ENCODE assay signal across 1 cellular context in genomic region chr10:43842496-43842895, GRCh38.
TF ChIP-seq lines count a peak whose summit lies in the region.

No MANE protein-coding gene starts in this region.

TF ChIP-seq in IMR-90, 13 proteins besides CTCF, POLR2A, EP300 and RAD21:
- no peak for TF ChIP-seq RCOR1 (IDR thresholded peaks at IDR 0.05; ENCODE audit: insufficient replicate concordance, low read length)
- no peak for TF ChIP-seq SMC3 (IDR thresholded peaks at IDR 0.05; ENCODE audit: low read depth, low read length)
- no peak for TF ChIP-seq NFE2L2 (IDR thresholded peaks at IDR 0.05; ENCODE audit: low read depth, low read length)
- no peak for TF ChIP-seq RFX5 (IDR thresholded peaks at IDR 0.05; ENCODE audit: low read depth, low read length)
- TF ChIP-seq MAFK (IDR thresholded peaks at IDR 0.05; ENCODE audit: low read depth, low read length) = no peak
- no peak for TF ChIP-seq CHD1 (IDR thresholded peaks at IDR 0.05; ENCODE audit: low read depth, low read length)
- TF ChIP-seq MXI1 (IDR thresholded peaks at IDR 0.05; ENCODE audit: borderline replicate concordance, low read depth, low read length) = no peak
- TF ChIP-seq ELK1 (IDR thresholded peaks at IDR 0.05; ENCODE audit: borderline replicate concordance, low read depth, low read length) = no peak
- TF ChIP-seq BHLHE40 (IDR thresholded peaks at IDR 0.05; ENCODE audit: low read depth, low read length) = no peak
- no peak for TF ChIP-seq FOS (IDR thresholded peaks at IDR 0.05; ENCODE audit: low read depth, low read length)
